Comparison of ENCODE assay signal across 2 cellular contexts in the genomic region with DNA sequence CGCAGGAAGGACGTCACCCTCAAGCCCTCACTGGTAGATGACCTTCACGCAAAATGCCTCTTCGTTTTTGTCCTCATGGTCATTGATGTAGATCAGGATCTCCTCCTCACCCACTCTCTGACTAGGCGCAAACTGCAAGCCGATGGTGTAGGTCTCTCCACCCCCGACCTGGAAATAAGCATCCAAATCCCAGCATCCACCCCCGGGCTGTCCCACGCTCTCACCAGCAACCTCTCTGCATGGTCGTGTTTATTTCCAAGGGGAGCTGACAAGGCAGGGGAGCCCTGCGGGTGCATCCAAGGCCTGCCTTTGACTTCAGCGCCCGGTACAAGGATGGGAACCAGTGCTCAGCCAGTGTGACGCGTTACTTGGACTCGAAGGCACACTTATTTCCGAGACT.
TF ChIP-seq lines count a peak whose summit lies in the region.

No MANE protein-coding gene starts in this region.

TF ChIP-seq in HEK293, 187 proteins besides CTCF, POLR2A, EP300 and RAD21:
- no peak for TF ChIP-seq ZFP3 (tag by site-specific recombination; IDR thresholded peaks at IDR 0.05; ENCODE audit: low read depth)
- no peak for TF ChIP-seq KLF7 (tag by site-specific recombination; IDR thresholded peaks at IDR 0.05; ENCODE audit: borderline replicate concordance)
- TF ChIP-seq EGR2 (tag by site-specific recombination; IDR thresholded peaks at IDR 0.05; ENCODE audit: low read depth), result peak; percentile 67
- TF ChIP-seq ZFHX2 (tag by site-specific recombination; conservative IDR thresholded peaks at IDR 0.05), result peak; percentile 37; the same call in 1 of the 2 replicates
- TF ChIP-seq BCL11A (tag by site-specific recombination; IDR thresholded peaks at IDR 0.05; ENCODE audit: low read depth), result no peak
- no peak for TF ChIP-seq REPIN1 (tag by site-specific recombination; IDR thresholded peaks at IDR 0.05; ENCODE audit: low read depth)
- no peak for TF ChIP-seq ZFP37 (tag by site-specific recombination; IDR thresholded peaks at IDR 0.05)
- no peak for TF ChIP-seq PRDM1 (tag by site-specific recombination; IDR thresholded peaks at IDR 0.05)
- TF ChIP-seq, protein P1, sequence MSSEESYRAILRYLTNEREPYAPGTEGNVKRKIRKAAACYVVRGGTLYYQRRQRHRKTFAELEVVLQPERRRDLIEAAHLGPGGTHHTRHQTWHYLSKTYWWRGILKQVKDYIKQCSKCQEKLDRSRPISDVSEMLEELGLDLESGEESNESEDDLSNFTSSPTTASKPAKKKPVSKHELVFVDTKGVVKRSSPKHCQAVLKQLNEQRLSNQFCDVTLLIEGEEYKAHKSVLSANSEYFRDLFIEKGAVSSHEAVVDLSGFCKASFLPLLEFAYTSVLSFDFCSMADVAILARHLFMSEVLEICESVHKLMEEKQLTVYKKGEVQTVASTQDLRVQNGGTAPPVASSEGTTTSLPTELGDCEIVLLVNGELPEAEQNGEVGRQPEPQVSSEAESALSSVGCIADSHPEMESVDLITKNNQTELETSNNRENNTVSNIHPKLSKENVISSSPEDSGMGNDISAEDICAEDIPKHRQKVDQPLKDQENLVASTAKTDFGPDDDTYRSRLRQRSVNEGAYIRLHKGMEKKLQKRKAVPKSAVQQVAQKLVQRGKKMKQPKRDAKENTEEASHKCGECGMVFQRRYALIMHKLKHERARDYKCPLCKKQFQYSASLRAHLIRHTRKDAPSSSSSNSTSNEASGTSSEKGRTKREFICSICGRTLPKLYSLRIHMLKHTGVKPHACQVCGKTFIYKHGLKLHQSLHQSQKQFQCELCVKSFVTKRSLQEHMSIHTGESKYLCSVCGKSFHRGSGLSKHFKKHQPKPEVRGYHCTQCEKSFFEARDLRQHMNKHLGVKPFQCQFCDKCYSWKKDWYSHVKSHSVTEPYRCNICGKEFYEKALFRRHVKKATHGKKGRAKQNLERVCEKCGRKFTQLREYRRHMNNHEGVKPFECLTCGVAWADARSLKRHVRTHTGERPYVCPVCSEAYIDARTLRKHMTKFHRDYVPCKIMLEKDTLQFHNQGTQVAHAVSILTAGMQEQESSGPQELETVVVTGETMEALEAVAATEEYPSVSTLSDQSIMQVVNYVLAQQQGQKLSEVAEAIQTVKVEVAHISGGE (tag by site-specific recombination; conservative IDR thresholded peaks at IDR 0.05; ENCODE audit: low read depth), result no peak

TF ChIP-seq in H1, 55 proteins besides CTCF, POLR2A, EP300 and RAD21:
- no peak for TF ChIP-seq CREB1 (IDR thresholded peaks at IDR 0.05)
TF ChIP-seq in H1: peak in this region for 0.
